ENCODE assay signal across 8 cellular contexts in the genomic region with DNA sequence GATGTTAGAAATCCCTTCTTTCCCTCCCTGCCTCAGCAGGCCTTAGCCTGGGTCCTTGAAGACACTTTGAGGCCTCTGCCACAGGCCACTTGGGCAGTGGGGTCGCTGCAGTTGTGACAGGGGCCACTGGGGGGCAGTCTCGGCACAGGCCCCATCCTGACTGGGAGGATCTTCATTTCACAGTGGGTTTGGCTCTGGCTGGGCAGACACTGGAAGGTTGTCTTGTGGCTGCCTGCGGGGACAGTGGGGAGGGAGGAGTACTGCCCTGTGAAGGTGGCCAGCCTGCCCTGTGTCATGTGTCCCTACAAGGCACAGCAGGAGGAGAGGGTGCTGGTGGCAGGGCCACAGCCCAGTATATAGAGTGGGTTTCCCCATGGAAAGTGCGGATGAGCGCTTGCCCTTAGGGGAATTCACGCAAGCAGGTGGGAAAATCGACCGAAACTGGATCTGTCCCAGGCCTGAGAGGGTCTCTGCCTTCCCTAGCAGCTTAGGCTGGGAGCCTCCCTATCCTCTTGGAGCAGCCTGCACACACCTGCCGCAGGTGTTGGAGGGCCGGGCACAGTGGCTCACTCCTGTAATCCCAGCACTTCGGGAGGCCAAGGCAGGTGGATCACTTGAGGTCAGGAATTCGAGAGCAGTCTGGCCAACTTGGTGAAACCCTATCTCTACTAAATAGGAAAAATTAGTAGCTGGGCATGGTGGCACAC.
DNase-seq lines count a peak whose midpoint lies in the region; ATAC-seq lines count a peak whose summit lies in the region.

No MANE protein-coding gene starts in this region.

- DNase-seq in NCI-H2171 treated with DMSO at 0.1 percent for 48 hours (lab: John Stamatoyannopoulos, UW) (peak; percentile 47), NCI-H2171 (lab: John Stamatoyannopoulos, UW) (no peak), NCI-H2107 (lab: John Stamatoyannopoulos, UW) (peak; percentile 48), ecto neural progenitor cell (ENCODE audit: low spot score) (peak; percentile 92), medulla oblongata (ENCODE audit: extremely low spot score) (peak; percentile 83)
- DNase-seq in activated CD4-positive, alpha-beta T cell treated with anti-CD3 and anti-CD28 coated beads, Interleukin-2, amount 50 U/mL, for 48 hours, result peak; percentile 76 to 81
- peak; percentile 23 to 31 for DNase-seq in stimulated activated CD8-positive, alpha-beta memory T cell treated with anti-CD3 and anti-CD28 coated beads, Interleukin-4, amount 100 ng/mL, for 1 hour (ENCODE audit: low read depth in 2 of 2, low spot score in 1 of 2)

- no peak for ATAC-seq in HG03025 (IDR thresholded peaks at IDR 0.05; ENCODE audit: low FRiP score, unreplicated experiment)
